In genomic region chr1:212630159-212630900, GRCh38 we compare ENCODE assay signal across 9 cellular contexts. TPM values are rescaled to one million over a fixed set of nuclear protein-coding genes. Genes with fewer than 3 reads are reported as not detected.
DNase-seq lines count a peak whose midpoint lies in the region; ATAC-seq and TF ChIP-seq lines count a peak whose summit lies in the region.
"Had no signal": no experiment of that assay in that cellular context is flagged by ENCODE, and none has a peak within 500 bp of the region (broad histone marks: within the 10 kb centered on the region; RNA-seq: fewer than 3 reads in every experiment).

No MANE protein-coding gene starts in this region.

- no peaks in the 10 kb centered on the region for H3K36me3 ChIP-seq in BLaER1
- H3K36me3 ChIP-seq in naive thymus-derived CD4-positive, alpha-beta T cell (ENCODE audit: control insufficient read depth in 2 of 3, insufficient read depth in 3 of 3, low read length in 3 of 3), result no peaks in the 10 kb centered on the region

- peaks cover 6% of the 10 kb centered on the region for H3K27me3 Mint-ChIP-seq in activated CD8-positive, alpha-beta T cell treated with anti-CD3 and anti-CD28 coated beads for 36 hours
- H3K27me3 Mint-ChIP-seq in naive thymus-derived CD4-positive, alpha-beta T cell, result peaks cover 0 to 16% (median 6%) of the 10 kb centered on the region in 5 donors

- peak overlapping the region; percentile 18; the same call in 1 of the 2 replicates for H3K9ac ChIP-seq in BLaER1

- no peak overlapping the region for H3K27ac Mint-ChIP-seq in activated CD8-positive, alpha-beta T cell treated with anti-CD3 and anti-CD28 coated beads for 36 hours
- no peak overlapping the region for H3K27ac Mint-ChIP-seq in naive thymus-derived CD4-positive, alpha-beta T cell

- H3K4me1 ChIP-seq in BLaER1, result peaks cover 55% of the 10 kb centered on the region
- H3K4me1 ChIP-seq in naive thymus-derived CD4-positive, alpha-beta T cell (ENCODE audit: control insufficient read depth in 2 of 2, insufficient read depth in 2 of 2, low read length in 2 of 2), result peaks cover 0 to 2% of the 10 kb centered on the region in 2 donors

- POLR2A ChIA-PET in activated CD8-positive, alpha-beta T cell treated with anti-CD3 and anti-CD28 coated beads for 36 hours (lab: Charles Lee), result no interaction called here
- POLR2A ChIA-PET in naive thymus-derived CD4-positive, alpha-beta T cell (lab: Charles Lee), result no interaction called here

- H4K20me1 ChIP-seq in BLaER1, result no peaks in the 10 kb centered on the region

- peaks cover 6% of the 10 kb centered on the region for H3K36me3 Mint-ChIP-seq in activated CD8-positive, alpha-beta T cell treated with anti-CD3 and anti-CD28 coated beads for 36 hours (ENCODE audit: low read depth)
- H3K36me3 Mint-ChIP-seq in naive thymus-derived CD4-positive, alpha-beta T cell, result peaks cover 0 to 9% (median 4%) of the 10 kb centered on the region in 5 donors

- H3K4me2 ChIP-seq in BLaER1, result peak overlapping the region; percentile 76

- H3K27ac ChIP-seq in BLaER1 (peak overlapping the region; percentile 66), substantia nigra (ENCODE audit: low read depth, low read length, poor library complexity, severe bottlenecking) (no peak overlapping the region)
- no peak overlapping the region for H3K27ac ChIP-seq in naive thymus-derived CD4-positive, alpha-beta T cell (ENCODE audit: low read depth, low read length)
- H3K27ac ChIP-seq: SK-N-MC had no signal

- TF ChIP-seq CTCF in activated CD8-positive, alpha-beta T cell treated with anti-CD3 and anti-CD28 coated beads for 36 hours (IDR thresholded peaks at IDR 0.05), result peak; percentile 94

- H3K9me3 Mint-ChIP-seq in activated CD8-positive, alpha-beta T cell treated with anti-CD3 and anti-CD28 coated beads for 36 hours, result peaks cover 10% of the 10 kb centered on the region
- peaks cover 0 to 10% (median 1%) of the 10 kb centered on the region in 11 donors for H3K9me3 Mint-ChIP-seq in naive thymus-derived CD4-positive, alpha-beta T cell

- ATAC-seq in GM18873 (IDR thresholded peaks at IDR 0.05; ENCODE audit: low FRiP score, unreplicated experiment) (peak; percentile 85), HG03064 (IDR thresholded peaks at IDR 0.05; ENCODE audit: low read depth, unreplicated experiment) (peak; percentile 88)
- ATAC-seq in activated CD8-positive, alpha-beta T cell treated with anti-CD3 and anti-CD28 coated beads for 36 hours, result peak; percentile 100
- peak; percentile 97 for ATAC-seq in naive thymus-derived CD4-positive, alpha-beta T cell

- no peak overlapping the region for H3K4me3 ChIP-seq in BLaER1
- H3K4me3 ChIP-seq in naive thymus-derived CD4-positive, alpha-beta T cell (ENCODE audit: low read length), result no peak overlapping the region
- H3K4me3 ChIP-seq: SK-N-MC had no signal

- intact Hi-C loops in activated CD8-positive, alpha-beta T cell treated with anti-CD3 and anti-CD28 coated beads for 36 hours (cut with micrococcal nuclease), result loop anchor here (5.0 kb wide), 1 partner anchor 153 kb away; no protein-coding TSS in a partner anchor
- intact Hi-C loops in naive thymus-derived CD4-positive, alpha-beta T cell (cut with micrococcal nuclease), result loop anchor here (1.0 to 2.0 kb wide), 2 partner anchors 72 to 153 kb away; no protein-coding TSS in a partner anchor

- CTCF ChIA-PET in activated CD8-positive, alpha-beta T cell treated with anti-CD3 and anti-CD28 coated beads for 36 hours (lab: Charles Lee), result interaction anchor here (0.6 to 2.8 kb wide), 16 partner anchors 9 to 174 kb away, joined by 3 to 16 read pairs (median 4); no protein-coding TSS in a partner anchor
- CTCF ChIA-PET in naive thymus-derived CD4-positive, alpha-beta T cell (lab: Charles Lee), result interaction anchor here (1.0 kb wide), 1 partner anchor 35 kb away, joined by 3 read pairs; no protein-coding TSS in a partner anchor

- peaks cover 7% of the 10 kb centered on the region for H3K4me1 Mint-ChIP-seq in activated CD8-positive, alpha-beta T cell treated with anti-CD3 and anti-CD28 coated beads for 36 hours (ENCODE audit: low read depth)
- peaks cover 0 to 14% (median 5%) of the 10 kb centered on the region in 7 donors for H3K4me1 Mint-ChIP-seq in naive thymus-derived CD4-positive, alpha-beta T cell

- H3K4me3 Mint-ChIP-seq in activated CD8-positive, alpha-beta T cell treated with anti-CD3 and anti-CD28 coated beads for 36 hours, result no peak overlapping the region
- H3K4me3 Mint-ChIP-seq in naive thymus-derived CD4-positive, alpha-beta T cell, result no peak overlapping the region

- H3K9me3 ChIP-seq in BLaER1, result peaks cover 10% of the 10 kb centered on the region
- no peaks in the 10 kb centered on the region for H3K9me3 ChIP-seq in naive thymus-derived CD4-positive, alpha-beta T cell (ENCODE audit: control insufficient read depth in 2 of 3, low read length in 3 of 3)

- H3K27me3 ChIP-seq in BLaER1, result no peaks in the 10 kb centered on the region
- no peaks in the 10 kb centered on the region for H3K27me3 ChIP-seq in naive thymus-derived CD4-positive, alpha-beta T cell (ENCODE audit: control insufficient read depth in 2 of 2, insufficient read depth in 2 of 2, low read length in 2 of 2)

- DNase-seq in NCI-H82 (lab: John Stamatoyannopoulos, UW) (peak; percentile 90), epidermal melanocyte (ENCODE audit: insufficient read length, low spot score) (peak; percentile 71), substantia nigra (lab: John Stamatoyannopoulos, UW) (peak in 45 of 49 donors; percentile 8 to 73 (median 45))
- peak; percentile 75 for DNase-seq in activated CD8-positive, alpha-beta T cell treated with anti-CD3 and anti-CD28 coated beads for 36 hours
- peak in 8 of 9 donors; percentile 26 to 59 (median 44) for DNase-seq in naive thymus-derived CD4-positive, alpha-beta T cell

RNA-seq across cellular contexts. Expression of gene ATF3, which starts 21.8 kb away (rescaled TPM):
- 10 to 100 TPM; 35.4 to 41.3 TPM for total RNA-seq in activated CD8-positive, alpha-beta T cell treated with anti-CD3 and anti-CD28 coated beads for 36 hours
- total RNA-seq in naive thymus-derived CD4-positive, alpha-beta T cell, result 10 to 100 TPM in 3 of 5 experiments, under 1 TPM in 2; 0.57 to 83.4 (median 12.5) TPM
- not detected for polyA plus RNA-seq in naive thymus-derived CD4-positive, alpha-beta T cell
